9 cellular contexts compared by ENCODE assay signal in genomic region chr9:126965541-126966428, GRCh38. TPM values are rescaled to one million over a fixed set of nuclear protein-coding genes. Genes with fewer than 3 reads are reported as not detected.
A peak's percentile ranks its signal among the peaks of the same experiment; 100 is the strongest.
DNase-seq lines count a peak whose midpoint lies in the region; ATAC-seq, FAIRE-seq and TF ChIP-seq lines count a peak whose summit lies in the region.
"Had no signal": no experiment of that assay in that cellular context is flagged by ENCODE, and none has a peak within 500 bp of the region (broad histone marks: within the 10 kb centered on the region; RNA-seq: fewer than 3 reads in every experiment).

No MANE protein-coding gene starts in this region.

- peaks cover 2% of the 10 kb centered on the region for H3K4me1 Mint-ChIP-seq in activated CD4-positive, alpha-beta T cell treated with anti-CD3 and anti-CD28 coated beads, Interleukin-2, amount 10 ng/mL, durations not matched to agents 24 days and 14 days

- no peak overlapping the region for H2BK12ac ChIP-seq in H1 (ENCODE audit: low read depth, low read length)

- H3K9me3 ChIP-seq in H1 (ENCODE audit: insufficient read depth in 2 of 2, low read depth in 1 of 2, low read length in 1 of 2) (no peaks in the 10 kb centered on the region), thoracic aorta (no peaks in the 10 kb centered on the region)

- H3K27ac Mint-ChIP-seq in activated CD4-positive, alpha-beta T cell treated with anti-CD3 and anti-CD28 coated beads, Interleukin-2, amount 10 ng/mL, durations not matched to agents 24 days and 14 days = no peak overlapping the region

- POLR2A ChIA-PET in H1 (lab: Charles Lee; ENCODE audit: partially characterized antibody) = interaction anchor here (0.7 kb wide), 1 partner anchor 10 kb away, joined by 3 read pairs; no protein-coding TSS in a partner anchor

- H3K56ac ChIP-seq in H1 (replicated peaks; ENCODE audit: insufficient read length, low read depth, low read length) = no peak overlapping the region
- H3K56ac ChIP-seq in mesendoderm (ENCODE audit: low read length) = no peak overlapping the region

- FAIRE-seq in H1 (lab: Jason Lieb, UNC) = no peak
- FAIRE-seq: colon had no signal

- peaks cover 18% of the 10 kb centered on the region for H3K27me3 Mint-ChIP-seq in activated CD4-positive, alpha-beta T cell treated with anti-CD3 and anti-CD28 coated beads, Interleukin-2, amount 10 ng/mL, durations not matched to agents 24 days and 14 days

- no peaks in the 10 kb centered on the region for H4K20me1 ChIP-seq in H1 (replicated peaks in 1 of 2; ENCODE audit: control insufficient read depth in 1 of 2, insufficient read depth in 2 of 2, low read length in 2 of 2)

- H3K79me2 ChIP-seq in H1 (ENCODE audit: control insufficient read depth in 1 of 2, insufficient read depth in 2 of 2, low read length in 2 of 2) (no peaks in the 10 kb centered on the region), mesendoderm (ENCODE audit: control insufficient read depth, insufficient read depth, low read length) (no peaks in the 10 kb centered on the region)

- H2BK5ac ChIP-seq in H1 (ENCODE audit: low read depth, low read length) = no peak overlapping the region
- no peak overlapping the region for H2BK5ac ChIP-seq in mesendoderm (ENCODE audit: low read length)

- H3K4ac ChIP-seq in H1 (replicated peaks; ENCODE audit: insufficient read length, low read depth, low read length) (no peak overlapping the region), mesendoderm (ENCODE audit: low read depth, low read length) (no peak overlapping the region)

- H3K36me3 Mint-ChIP-seq in activated CD4-positive, alpha-beta T cell treated with anti-CD3 and anti-CD28 coated beads, Interleukin-2, amount 10 ng/mL, durations not matched to agents 24 days and 14 days (ENCODE audit: low read depth) = no peaks in the 10 kb centered on the region

- H3K4me3 Mint-ChIP-seq in activated CD4-positive, alpha-beta T cell treated with anti-CD3 and anti-CD28 coated beads, Interleukin-2, amount 10 ng/mL, durations not matched to agents 24 days and 14 days = no peak overlapping the region

- H3K27ac ChIP-seq in H1 (ENCODE audit: low read depth, low read length) (no peak overlapping the region), mesendoderm (ENCODE audit: low read depth, low read length) (no peak overlapping the region), thoracic aorta (no peak overlapping the region)

- H3K23me2 ChIP-seq in H1 (ENCODE audit: low read depth, low read length) = no peaks in the 10 kb centered on the region

- H3K14ac ChIP-seq in H1 (ENCODE audit: insufficient read length) = no peak overlapping the region

- H3K18ac ChIP-seq in H1 (ENCODE audit: extremely low read depth, low read length) = no peak overlapping the region
- H3K18ac ChIP-seq in mesendoderm (ENCODE audit: low read length) = no peak overlapping the region

- H3K23ac ChIP-seq in H1 (ENCODE audit: insufficient read length) (no peak overlapping the region), mesendoderm (ENCODE audit: low read length) (no peak overlapping the region)

- H3K4me3 ChIP-seq in H1 (ENCODE audit: extremely low read depth in 1 of 4, insufficient read depth in 2 of 4, low read depth in 3 of 4, low read length in 4 of 4) = no peak overlapping the region
- H3K4me3 ChIP-seq in mesendoderm (ENCODE audit: low read length) = no peak overlapping the region
- H3K4me3 ChIP-seq in thoracic aorta = no peak overlapping the region

- no peak overlapping the region for H2BK20ac ChIP-seq in H1 (ENCODE audit: low read length)

- H3K4me1 ChIP-seq in H1 (replicated peaks in 1 of 4; ENCODE audit: control insufficient read depth in 3 of 4, insufficient read depth in 4 of 4, low read length in 3 of 4) (peaks cover 0 to 8% (median under 1%) of the 10 kb centered on the region in 4 experiments; a peak in 4 of 7 replicates), mesendoderm (ENCODE audit: control insufficient read depth, low read depth, low read length) (no peaks in the 10 kb centered on the region), thoracic aorta (ENCODE audit: control insufficient read depth in 1 of 2, low read depth in 2 of 2) (peaks cover 0 to 22% of the 10 kb centered on the region in 2 donors)

- TF ChIP-seq CTCF in H1 (IDR thresholded peaks at IDR 0.05; ENCODE audit: control extremely low read depth in 1 of 3, insufficient read depth in 1 of 3, low read depth in 1 of 3, low read length in 3 of 3) (peak; percentile 81 to 97 (median 92)), thoracic aorta (IDR thresholded peaks at IDR 0.05) (peak; percentile 57)

- H3K27me3 ChIP-seq in H1 (replicated peaks in 1 of 4; ENCODE audit: control insufficient read depth in 3 of 4, extremely low read depth in 1 of 4, insufficient read depth in 3 of 4, low read length in 3 of 4) = no peaks in the 10 kb centered on the region
- no peaks in the 10 kb centered on the region for H3K27me3 ChIP-seq in mesendoderm (ENCODE audit: insufficient read depth, low read length, poor library complexity)
- H3K27me3 ChIP-seq in thoracic aorta (replicated peaks; ENCODE audit: insufficient read depth) = no peaks in the 10 kb centered on the region

- H4K8ac ChIP-seq in H1 (ENCODE audit: extremely low read depth, insufficient read depth, low read length) (no peak overlapping the region), mesendoderm (ENCODE audit: low read depth, low read length) (no peak overlapping the region)

- H3K9ac ChIP-seq in H1 (replicated peaks in 1 of 4; ENCODE audit: extremely low read depth in 1 of 4, low read depth in 3 of 4, low read length in 3 of 4) (no peak overlapping the region), mesendoderm (ENCODE audit: low read length) (no peak overlapping the region)

- H3K36me3 ChIP-seq in H1 (ENCODE audit: control insufficient read depth in 2 of 4, insufficient read depth in 4 of 4, low read length in 3 of 4) (no peaks in the 10 kb centered on the region), mesendoderm (ENCODE audit: control insufficient read depth, insufficient read depth, low read length) (no peaks in the 10 kb centered on the region), thoracic aorta (no peaks in the 10 kb centered on the region)

- H2AK5ac ChIP-seq in H1 (ENCODE audit: low read depth, low read length) (no peak overlapping the region), mesendoderm (ENCODE audit: low read length) (no peak overlapping the region)

- DNase-seq in NK-92 treated with Interleukin-12 subunit alpha and Interleukin-12 subunit beta, amount 100 ng/mL, for 24 hours (lab: John Stamatoyannopoulos, UW) = peak; percentile 5
- DNase-seq in NK-92 (lab: John Stamatoyannopoulos, UW; ENCODE audit: unreplicated experiment) = no peak
- peak; percentile 21 for DNase-seq in NCI-H2227 (lab: John Stamatoyannopoulos, UW; ENCODE audit: unreplicated experiment)
- peak; percentile 84 for DNase-seq in activated CD4-positive, alpha-beta T cell treated with anti-CD3 and anti-CD28 coated beads, Interleukin-2, amount 10 ng/mL, durations not matched to agents 24 days and 14 days
- peak; percentile 33 to 60 for DNase-seq in H1 (ENCODE audit: low read depth in 1 of 2, low spot score in 2 of 2)
- DNase-seq in mesendoderm = peak; percentile 70
- no peak for DNase-seq in thoracic aorta (ENCODE audit: low spot score)

- H3K9me3 Mint-ChIP-seq in activated CD4-positive, alpha-beta T cell treated with anti-CD3 and anti-CD28 coated beads, Interleukin-2, amount 10 ng/mL, durations not matched to agents 24 days and 14 days = no peaks in the 10 kb centered on the region

- H3K4me2 ChIP-seq in H1 (ENCODE audit: insufficient read depth in 1 of 2, low read depth in 2 of 2, low read length in 2 of 2) = peak overlapping the region in 1 of 2 experiments; percentile 18; a peak in 2 of 4 replicates
- no peak overlapping the region for H3K4me2 ChIP-seq in mesendoderm (ENCODE audit: low read length)

- intact Hi-C loops in activated CD4-positive, alpha-beta T cell treated with anti-CD3 and anti-CD28 coated beads, Interleukin-2, amount 10 ng/mL, durations not matched to agents 24 days and 14 days (cut with micrococcal nuclease) = loop anchor here (1.0 to 5.0 kb wide), 2 partner anchors 42 to 234 kb away; no protein-coding TSS in a partner anchor

- no peak for ATAC-seq in thoracic aorta (ENCODE audit: insufficient number of reproducible peaks, low FRiP score, low read depth)
- ATAC-seq in GM18520 (IDR thresholded peaks at IDR 0.05; ENCODE audit: unreplicated experiment) = no peak

- H3K79me1 ChIP-seq in H1 (ENCODE audit: low read depth, low read length) (no peaks in the 10 kb centered on the region), mesendoderm (ENCODE audit: low read length) (no peaks in the 10 kb centered on the region)

- H2BK120ac ChIP-seq in H1 (replicated peaks; ENCODE audit: low read depth, low read length) (peak overlapping the region; percentile 23), mesendoderm (ENCODE audit: low read depth, low read length) (no peak overlapping the region)

- TF ChIP-seq POLR2A in H1 (IDR thresholded peaks at IDR 0.05; ENCODE audit: control extremely low read depth in 1 of 2, low read depth in 2 of 2, low read length in 2 of 2) = no peak

- 84% methylated on average over 12 of the region's 12 CpGs; no CpG with 5 or more reads in 1 of the 2 experiments for WGBS in H1 (ENCODE audit: extremely low coverage in 1 of 2, insufficient coverage in 1 of 2, insufficient read length in 1 of 2, insufficient replicate concordance in 2 of 2, low coverage in 1 of 2, low lambda C conversion rate in 2 of 2, missing lambda C conversion rate in 1 of 2), 2 experiments
- no CpG with 5 or more reads among the region's 12 CpGs for WGBS in mesendoderm (ENCODE audit: extremely low coverage, insufficient coverage, low lambda C conversion rate)

- H4K5ac ChIP-seq in H1 (ENCODE audit: insufficient read length, low read depth, low read length) = no peak overlapping the region
- H4K5ac ChIP-seq in mesendoderm (ENCODE audit: low read length) = no peak overlapping the region

- H2BK15ac ChIP-seq in H1 (ENCODE audit: low read length) (no peak overlapping the region), mesendoderm (replicated peaks; ENCODE audit: low read depth) (no peak overlapping the region)

- peak; percentile 92 to 93 for TF ChIP-seq RAD21 in H1 (IDR thresholded peaks at IDR 0.05 in 1 of 2, conservative IDR thresholded peaks at IDR 0.05 in 1 of 2; ENCODE audit: low read depth in 2 of 2, low read length in 2 of 2)

- H4K91ac ChIP-seq in H1 (replicated peaks; ENCODE audit: insufficient read length, low read length) = no peak overlapping the region

- CTCF ChIA-PET in H1 (lab: Charles Lee; ENCODE audit: partially characterized antibody) = interaction anchor here (0.5 to 14.3 kb wide), 41 partner anchors 10 to 399 kb away, joined by 3 to 168 read pairs (median 4); partner anchors contain the start of gene RALGPS1

- no peak overlapping the region for H2AFZ ChIP-seq in H1 (ENCODE audit: low read length)

- TF ChIP-seq EP300 in H1 (IDR thresholded peaks at IDR 0.05; ENCODE audit: borderline replicate concordance in 1 of 2, low read depth in 2 of 2, low read length in 2 of 2) = no peak

RNA-seq across cellular contexts. Expression of gene RALGPS1, which starts 51.2 kb away (rescaled TPM):
- total RNA-seq in activated CD4-positive, alpha-beta T cell treated with anti-CD3 and anti-CD28 coated beads, Interleukin-2, amount 10 ng/mL, durations not matched to agents 24 days and 14 days = 1.7 and 2.0 TPM in 2 replicates
- total RNA-seq in H1 (2021; fragmentation: NEBNext Ultra II Directional; extraction: Animal tissue kit (Norgen Biotek cat#: 25700)) = 22.9 and 23.5 TPM in 2 replicates
- polyA plus RNA-seq in H1 (2011; rRNA removed) = 20.0 and 33.6 TPM in 2 replicates
- 22.3 TPM for polyA plus RNA-seq in H1 (2011; cell fraction: cytosol; rRNA removed)
- 60.4 TPM for polyA plus RNA-seq in H1 (2011; cell fraction: nucleus; rRNA removed)
- polyA plus RNA-seq in H1 (2012, experiment 1 of 2) = 17.1 to 18.7 TPM (median 18.3 TPM) in 4 replicates
- 8.8 TPM for polyA plus RNA-seq in H1 (2012, experiment 2 of 2)
- polyA plus RNA-seq in H1 (2013, experiment 1 of 2) = 13.6 TPM
- polyA plus RNA-seq in H1 (2013, experiment 2 of 2) = 12.3 TPM
- polyA minus RNA-seq in H1 (2011; rRNA and poly(A)+ RNA removed) = 36.4 and 39.3 TPM in 2 replicates
- 14.5 TPM for polyA minus RNA-seq in H1 (2011; cell fraction: cytosol; rRNA and poly(A)+ RNA removed)
- 58.2 TPM for polyA minus RNA-seq in H1 (2011; cell fraction: nucleus; rRNA and poly(A)+ RNA removed)
- polyA plus RNA-seq in mesendoderm (2013, experiment 1 of 2) = 5.2 TPM
- 5.0 TPM for polyA plus RNA-seq in mesendoderm (2013, experiment 2 of 2)
- 10 to 100 TPM in 1 of 2 donors, 1 to 10 TPM in 1; 7.6 to 18.5 TPM for total RNA-seq in thoracic aorta

Comparison
In these comparisons a context has a peak if more than half of its experiments do, and no peak if none do; other contexts are left out.
1. DNase-seq: peak in NK-92 treated with Interleukin-12 subunit alpha and Interleukin-12 subunit beta, amount 100 ng/mL, for 24 hours (single experiment), NCI-H2227 (single experiment), activated CD4-positive, alpha-beta T cell treated with anti-CD3 and anti-CD28 coated beads, Interleukin-2, amount 10 ng/mL, durations not matched to agents 24 days and 14 days (single experiment), H1 (2 of 2) and mesendoderm (single experiment); none in NK-92 (single experiment) and thoracic aorta (single experiment).